Comparison of ENCODE assay signal across 16 cellular contexts in the genomic region with DNA sequence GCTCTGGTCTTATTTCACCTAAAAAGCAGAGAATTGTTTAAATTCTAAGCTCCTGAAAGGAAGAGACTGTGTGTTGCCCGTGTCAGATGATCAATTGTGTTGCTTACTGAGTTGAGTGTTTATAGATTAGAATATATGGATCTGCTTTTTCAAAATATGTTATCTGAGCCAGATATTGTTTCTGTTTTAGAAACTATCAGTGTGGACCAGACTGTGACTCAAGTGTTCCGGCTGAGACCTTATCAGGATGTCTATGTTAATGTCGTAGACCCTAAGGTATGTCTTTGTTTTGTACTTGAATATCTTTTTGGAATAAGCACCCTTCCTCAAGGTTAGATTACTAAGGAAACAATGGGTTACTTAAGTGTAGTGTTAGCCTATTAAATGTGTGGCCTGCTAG. TPM values are rescaled to one million over a fixed set of nuclear protein-coding genes. Genes with fewer than 3 reads are reported as not detected.
DNase-seq lines count a peak whose midpoint lies in the region; ATAC-seq lines count a peak whose summit lies in the region.
"Had no signal": no experiment of that assay in that cellular context is flagged by ENCODE, and none has a peak within 500 bp of the region (broad histone marks: within the 10 kb centered on the region; RNA-seq: fewer than 3 reads in every experiment).

No MANE protein-coding gene starts in this region.

- H3K36me3 Mint-ChIP-seq in stimulated activated naive CD8-positive, alpha-beta T cell treated with anti-CD3 and anti-CD28 coated beads, Interleukin-15, Interleukin-2, amounts not matched to agents 100 ng/mL and 50 ng/mL, for 24 hours (ENCODE audit: low read depth) = peaks cover 51% of the 10 kb centered on the region

- no peak for ATAC-seq in stimulated activated naive CD8-positive, alpha-beta T cell treated with anti-CD3 and anti-CD28 coated beads, Interleukin-15, Interleukin-2, amounts not matched to agents 100 U/mL and 50 U/mL, for 24 hours
- ATAC-seq in GM21360 (IDR thresholded peaks at IDR 0.05; ENCODE audit: unreplicated experiment) (no peak), HG03354 (IDR thresholded peaks at IDR 0.05; ENCODE audit: poor library complexity, severe bottlenecking, unreplicated experiment) (no peak)
- ATAC-seq: CD8-positive, alpha-beta T cell had no signal

- H3K4me3 Mint-ChIP-seq in stimulated activated naive CD8-positive, alpha-beta T cell treated with anti-CD3 and anti-CD28 coated beads, Interleukin-15, Interleukin-2, amounts not matched to agents 100 ng/mL and 50 ng/mL, for 24 hours = no peak overlapping the region
- H3K4me3 Mint-ChIP-seq: CD8-positive, alpha-beta T cell; HFFc6 had no signal

- H3K27ac Mint-ChIP-seq in stimulated activated naive CD8-positive, alpha-beta T cell treated with anti-CD3 and anti-CD28 coated beads, Interleukin-15, Interleukin-2, amounts not matched to agents 100 ng/mL and 50 ng/mL, for 24 hours = peak overlapping the region; percentile 29
- H3K27ac Mint-ChIP-seq: CD8-positive, alpha-beta T cell; HFFc6 had no signal

- H3K27me3 Mint-ChIP-seq in stimulated activated naive CD8-positive, alpha-beta T cell treated with anti-CD3 and anti-CD28 coated beads, Interleukin-15, Interleukin-2, amounts not matched to agents 100 ng/mL and 50 ng/mL, for 24 hours = no peaks in the 10 kb centered on the region

- H3K4me1 Mint-ChIP-seq in stimulated activated naive CD8-positive, alpha-beta T cell treated with anti-CD3 and anti-CD28 coated beads, Interleukin-15, Interleukin-2, amounts not matched to agents 100 ng/mL and 50 ng/mL, for 24 hours (ENCODE audit: low read depth) = peaks cover 20% of the 10 kb centered on the region

- H3K9me3 Mint-ChIP-seq in stimulated activated naive CD8-positive, alpha-beta T cell treated with anti-CD3 and anti-CD28 coated beads, Interleukin-15, Interleukin-2, amounts not matched to agents 100 ng/mL and 50 ng/mL, for 24 hours = no peaks in the 10 kb centered on the region
- H3K9me3 Mint-ChIP-seq: CD8-positive, alpha-beta T cell; HFFc6 had no signal

- DNase-seq in stimulated activated naive CD8-positive, alpha-beta T cell treated with anti-CD3 and anti-CD28 coated beads, Interleukin-15, Interleukin-2, amounts not matched to agents 100 U/mL and 50 U/mL, for 24 hours = no peak
- DNase-seq in dermis blood vessel endothelial cell (peak; percentile 53), glomerular endothelial cell (ENCODE audit: extremely low read depth, low read depth, low spot score) (peak; percentile 60), A172 (ENCODE audit: low spot score) (no peak), NCI-H748 treated with DMSO at 0.1 percent for 48 hours (lab: John Stamatoyannopoulos, UW) (no peak)
- DNase-seq: BE2C; CD8-positive, alpha-beta T cell; COR-L47; DMS153; DMS79 treated with DMSO at 0.1 percent for 48 hours; EL; HCEC 1CT; HFFc6 had no signal

RNA-seq across cellular contexts. Expression of a gene that starts 11.0 kb away (rescaled TPM):
- total RNA-seq in dermis blood vessel endothelial cell (12.4 and 15.9 TPM in 2 replicates), glomerular endothelial cell (10.2 and 13.7 TPM in 2 replicates)
- 1.9 and 5.8 TPM in 2 replicates for total RNA-seq in A172 (2014; rRNA removed; shearing (Covaris generic))

RNA-seq across cellular contexts. Expression of a gene that starts 14.9 kb away (rescaled TPM):
- 23.0 and 32.2 TPM in 2 replicates for total RNA-seq in dermis blood vessel endothelial cell
- 17.4 and 37.2 TPM in 2 replicates for total RNA-seq in glomerular endothelial cell
- total RNA-seq in A172 (2014; rRNA removed; shearing (Covaris generic)) = 6.0 and 6.5 TPM in 2 replicates

Comparison
In these comparisons a context has a peak if more than half of its experiments do, and no peak if none do; other contexts are left out.
1. DNase-seq: peak in dermis blood vessel endothelial cell (single experiment) and glomerular endothelial cell (single experiment); none in stimulated activated naive CD8-positive, alpha-beta T cell treated with anti-CD3 and anti-CD28 coated beads, Interleukin-15, Interleukin-2, amounts not matched to agents 100 U/mL and 50 U/mL, for 24 hours (single experiment), A172 (single experiment) and NCI-H748 treated with DMSO at 0.1 percent for 48 hours (single experiment).